ENCODE assay signal across 18 cellular contexts in genomic region chr11:15667127-15667725, GRCh38.
"Had no signal": no experiment of that assay in that cellular context is flagged by ENCODE, and none has a peak within 500 bp of the region (broad histone marks: within the 10 kb centered on the region; RNA-seq: fewer than 3 reads in every experiment).

No MANE protein-coding gene starts in this region.

- H3K4me1 ChIP-seq: ascending aorta had no signal

- H3K27ac ChIP-seq: ascending aorta, coronary artery, testis, upper lobe of right lung had no signal

- DNase-seq: activated CD4-positive, alpha-beta T cell treated with anti-CD3 and anti-CD28 coated beads, Interleukin-2, amount 50 U/mL, for 1 hour; activated CD4-positive, CD25-positive, alpha-beta regulatory T cell; activated naive CD8-positive, alpha-beta T cell treated with anti-CD3 and anti-CD28 coated beads, Interleukin-2, amount 10 ng/mL, durations not matched to agents 7 days and 5 days; activated T-cell treated with anti-CD3 and anti-CD28 coated beads, Interleukin-2, amount 50 U/mL, for 72 hours; caudate nucleus; effector CD4-positive, alpha-beta T cell; foreskin melanocyte; head of caudate nucleus; left colon; nephron progenitor cell; stimulated activated CD4-positive, alpha-beta T cell treated with anti-CD3 and anti-CD28 coated beads, Interleukin-4, amount 100 ng/mL, for 1 hour; stimulated activated CD8-positive, alpha-beta memory T cell treated with anti-CD3 and anti-CD28 coated beads, Interleukin-4, amount 100 ng/mL, for 48 hours; stimulated activated naive CD8-positive, alpha-beta T cell treated with anti-CD3 and anti-CD28 coated beads, Interleukin-15, Interleukin-2, amounts not matched to agents 100 U/mL and 50 U/mL, for 24 hours; testis; upper lobe of right lung had no signal

- H3K9me3 ChIP-seq: testis, upper lobe of right lung had no signal

- H3K36me3 ChIP-seq: ascending aorta, upper lobe of right lung had no signal

- H3K27me3 ChIP-seq: ascending aorta, testis, upper lobe of right lung had no signal

- H3K36me3 Mint-ChIP-seq: activated naive CD8-positive, alpha-beta T cell treated with anti-CD3 and anti-CD28 coated beads, Interleukin-2, amount 10 ng/mL, durations not matched to agents 7 days and 5 days had no signal

- H3K4me3 Mint-ChIP-seq: activated naive CD8-positive, alpha-beta T cell treated with anti-CD3 and anti-CD28 coated beads, Interleukin-2, amount 10 ng/mL, durations not matched to agents 7 days and 5 days; activated T-cell treated with anti-CD3 and anti-CD28 coated beads, Interleukin-2, amount 50 U/mL, for 72 hours; nephron progenitor cell; T-helper 1 cell treated with Interleukin-12 subunit alpha and Interleukin-12 subunit beta and Interleukin-4 antibody, amounts not matched to agents 30 μg/mL and 1 μg/mL, for 36 hours had no signal

- H3K4me1 Mint-ChIP-seq: activated naive CD8-positive, alpha-beta T cell treated with anti-CD3 and anti-CD28 coated beads, Interleukin-2, amount 10 ng/mL, durations not matched to agents 7 days and 5 days had no signal

- H3K27ac Mint-ChIP-seq: activated naive CD8-positive, alpha-beta T cell treated with anti-CD3 and anti-CD28 coated beads, Interleukin-2, amount 10 ng/mL, durations not matched to agents 7 days and 5 days; activated T-cell treated with anti-CD3 and anti-CD28 coated beads, Interleukin-2, amount 50 U/mL, for 72 hours; nephron progenitor cell; T-helper 1 cell treated with Interleukin-12 subunit alpha and Interleukin-12 subunit beta and Interleukin-4 antibody, amounts not matched to agents 30 μg/mL and 1 μg/mL, for 36 hours had no signal

- H3K4me3 ChIP-seq: ascending aorta, coronary artery, testis, upper lobe of right lung had no signal

- H3K9me3 Mint-ChIP-seq: activated naive CD8-positive, alpha-beta T cell treated with anti-CD3 and anti-CD28 coated beads, Interleukin-2, amount 10 ng/mL, durations not matched to agents 7 days and 5 days; T-helper 1 cell treated with Interleukin-12 subunit alpha and Interleukin-12 subunit beta and Interleukin-4 antibody, amounts not matched to agents 30 μg/mL and 1 μg/mL, for 36 hours had no signal

- ATAC-seq: activated T-cell treated with anti-CD3 and anti-CD28 coated beads, Interleukin-2, amount 50 U/mL, for 72 hours; left colon; stimulated activated naive CD8-positive, alpha-beta T cell treated with anti-CD3 and anti-CD28 coated beads, Interleukin-15, Interleukin-2, amounts not matched to agents 100 U/mL and 50 U/mL, for 24 hours; upper lobe of right lung had no signal
